ENCODE assay signal across 7 cellular contexts in genomic region chr7:64618785-64619456, GRCh38. TPM values are rescaled to one million over a fixed set of nuclear protein-coding genes. Genes with fewer than 3 reads are reported as not detected.
DNase-seq lines count a peak whose midpoint lies in the region; ATAC-seq, FAIRE-seq and TF ChIP-seq lines count a peak whose summit lies in the region.

No MANE protein-coding gene starts in this region.

- in situ Hi-C loops in Panc1 (cut with HindIII; ENCODE audit: low pct_unique_long_range_greater_than_20kb, low sequenced_read_pairs), result no loop called here

- no peaks in the 10 kb centered on the region for H3F3A ChIP-seq in smooth muscle cell (ENCODE audit: low read depth)

- RAD21 ChIA-PET in HCT116 (lab: Charles Lee; ENCODE audit: low non-redundant PET in 1 of 2, low total read pairs in 2 of 2, uncharacterized antibody in 2 of 2, unreplicated experiment in 2 of 2), result interaction anchor here in 1 of 2 experiments (0.6 kb wide), 1 partner anchor 11 kb away, joined by 3 read pairs; no protein-coding TSS in a partner anchor

- TF ChIP-seq CTCF in D721Med (IDR thresholded peaks at IDR 0.05; ENCODE audit: insufficient read depth, missing control alignments) (peak; percentile 51), HCT116 (IDR thresholded peaks at IDR 0.05 in 2 of 3, conservative IDR thresholded peaks at IDR 0.05 in 1 of 3; ENCODE audit: borderline replicate concordance in 1 of 3, insufficient read depth in 1 of 3, low read depth in 2 of 3, low read length in 2 of 3) (peak; percentile 10 to 79 (median 44); a peak in 3 of 6 replicates), Panc1 (IDR thresholded peaks at IDR 0.05) (peak; percentile 75), H1 (IDR thresholded peaks at IDR 0.05; ENCODE audit: control extremely low read depth in 1 of 3, insufficient read depth in 1 of 3, low read depth in 1 of 3, low read length in 3 of 3) (peak in 2 of 3 experiments; percentile 26 to 45; a peak in 2 of 4 replicates), smooth muscle cell (IDR thresholded peaks at IDR 0.05; ENCODE audit: borderline replicate concordance, insufficient read depth, poor library complexity, severe bottlenecking) (no peak)

- H3K9me2 ChIP-seq in HCT116 (ENCODE audit: insufficient read depth), result no peaks in the 10 kb centered on the region

- H2AK5ac ChIP-seq in H1 (ENCODE audit: low read depth, low read length), result no peak overlapping the region

- H2BK20ac ChIP-seq in H1 (ENCODE audit: low read length), result no peak overlapping the region

- no peak overlapping the region for H2BK15ac ChIP-seq in H1 (ENCODE audit: low read length)

- H2BK120ac ChIP-seq in H1 (replicated peaks; ENCODE audit: low read depth, low read length), result no peak overlapping the region

- no peak overlapping the region for H4K91ac ChIP-seq in H1 (replicated peaks; ENCODE audit: insufficient read length, low read length)

- FAIRE-seq in D721Med (lab: Jason Lieb, UNC) (no peak), H1 (lab: Jason Lieb, UNC) (peak; percentile 50)

- H3K9ac ChIP-seq in HCT116 (ENCODE audit: low read length) (no peak overlapping the region), H1 (replicated peaks in 1 of 4; ENCODE audit: extremely low read depth in 1 of 4, low read depth in 3 of 4, low read length in 3 of 4) (no peak overlapping the region), smooth muscle cell (ENCODE audit: low read depth) (no peak overlapping the region)

- no peaks in the 10 kb centered on the region for H3K79me2 ChIP-seq in HCT116 (ENCODE audit: insufficient read depth, low read length)
- no peaks in the 10 kb centered on the region for H3K79me2 ChIP-seq in H1 (ENCODE audit: control insufficient read depth in 1 of 2, insufficient read depth in 2 of 2, low read length in 2 of 2)
- H3K79me2 ChIP-seq in smooth muscle cell (ENCODE audit: low read depth), result no peaks in the 10 kb centered on the region

- TF ChIP-seq POLR2A in HCT116 (IDR thresholded peaks at IDR 0.05; ENCODE audit: borderline replicate concordance, extremely low read depth, insufficient read depth, insufficient read length) (no peak), H1 (IDR thresholded peaks at IDR 0.05; ENCODE audit: control extremely low read depth in 1 of 2, low read depth in 2 of 2, low read length in 2 of 2) (no peak)

- no peak overlapping the region for H4K8ac ChIP-seq in H1 (ENCODE audit: extremely low read depth, insufficient read depth, low read length)

- intact Hi-C loops in HCT116 (cut with micrococcal nuclease) (loop anchor here (5.0 kb wide), 1 partner anchor 437 kb away; no protein-coding TSS in a partner anchor), Panc1 (cut with micrococcal nuclease; ENCODE audit: unreplicated experiment) (loop anchor here (10.0 kb wide), 1 partner anchor 134 kb away; no protein-coding TSS in a partner anchor)

- H3K9me3 ChIP-seq in HCT116 (ENCODE audit: control insufficient read depth in 1 of 2, insufficient read depth in 1 of 2, low read depth in 1 of 2, low read length in 2 of 2) (no peaks in the 10 kb centered on the region; a peak in 1 of 4 replicates), Panc1 (ENCODE audit: control insufficient read depth, insufficient read depth, low read depth, low read length) (no peaks in the 10 kb centered on the region), H1 (ENCODE audit: insufficient read depth in 2 of 2, low read depth in 1 of 2, low read length in 1 of 2) (peaks cover 79 to 86% of the 10 kb centered on the region in 2 experiments), smooth muscle cell (replicated peaks; ENCODE audit: low read depth) (peaks cover 6% of the 10 kb centered on the region)

- H3K4me1 ChIP-seq in HCT116 (ENCODE audit: control insufficient read depth in 1 of 2, insufficient read depth in 2 of 2, low read length in 2 of 2) (no peaks in the 10 kb centered on the region), Panc1 (ENCODE audit: control insufficient read depth, insufficient read depth, low read length) (0 out of 2 replicates have a peak, but pooled peaks cover 3% of the 10 kb centered on the region), H1 (replicated peaks in 1 of 4; ENCODE audit: control insufficient read depth in 3 of 4, insufficient read depth in 4 of 4, low read length in 3 of 4) (no peaks in the 10 kb centered on the region), smooth muscle cell (ENCODE audit: low read depth) (no peaks in the 10 kb centered on the region)

- no peak overlapping the region for H3K14ac ChIP-seq in H1 (ENCODE audit: insufficient read length)

- H3K23me2 ChIP-seq in H1 (ENCODE audit: low read depth, low read length), result no peaks in the 10 kb centered on the region

- no peak for DNase-seq in D721Med (ENCODE audit: insufficient read length, low spot score)
- DNase-seq in HCT116 (ENCODE audit: low read depth, low spot score), result peak; percentile 59
- peak; percentile 65 for DNase-seq in Panc1 (ENCODE audit: low read depth, low spot score)
- DNase-seq in H1 (ENCODE audit: low read depth in 1 of 2, low spot score in 2 of 2), result peak in 1 of 2 experiments; percentile 39
- DNase-seq in myocyte (ENCODE audit: low read depth), result peak; percentile 72
- DNase-seq in smooth muscle cell (lab: John Stamatoyannopoulos, UW; ENCODE audit: unreplicated experiment), result no peak

- H2BK5ac ChIP-seq in H1 (ENCODE audit: low read depth, low read length), result no peak overlapping the region

- CTCF ChIA-PET in HCT116 (lab: Charles Lee), result interaction anchor here (1.0 kb wide), 1 partner anchor 11 kb away, joined by 5 read pairs; no protein-coding TSS in a partner anchor
- CTCF ChIA-PET in Panc1 (lab: Charles Lee), result interaction anchor here (0.6 kb wide), 2 partner anchors 23 to 130 kb away, joined by 4 to 11 read pairs; no protein-coding TSS in a partner anchor
- CTCF ChIA-PET in H1 (lab: Charles Lee; ENCODE audit: partially characterized antibody), result interaction anchor here (0.9 kb wide), 1 partner anchor 1574 kb away, joined by 3 read pairs; no protein-coding TSS in a partner anchor

- H4K20me1 ChIP-seq in HCT116 (ENCODE audit: insufficient read depth) (no peaks in the 10 kb centered on the region), H1 (replicated peaks in 1 of 2; ENCODE audit: control insufficient read depth in 1 of 2, insufficient read depth in 2 of 2, low read length in 2 of 2) (no peaks in the 10 kb centered on the region), smooth muscle cell (ENCODE audit: low read depth) (no peaks in the 10 kb centered on the region)

- BruUV-seq in HCT116 (replicated peaks; lab: Mats Ljungman, UMichigan), result no TSS peak
- no TSS peak for BruUV-seq in Panc1 (replicated peaks; lab: Mats Ljungman, UMichigan)

- H3K4me2 ChIP-seq in HCT116 (ENCODE audit: low read length) (no peak overlapping the region), H1 (ENCODE audit: insufficient read depth in 1 of 2, low read depth in 2 of 2, low read length in 2 of 2) (no peak overlapping the region), smooth muscle cell (no peak overlapping the region)

- H3K4ac ChIP-seq in H1 (replicated peaks; ENCODE audit: insufficient read length, low read depth, low read length), result no peak overlapping the region

- H3K18ac ChIP-seq in H1 (ENCODE audit: extremely low read depth, low read length), result no peak overlapping the region

- no peak for TF ChIP-seq EP300 in H1 (IDR thresholded peaks at IDR 0.05; ENCODE audit: borderline replicate concordance in 1 of 2, low read depth in 2 of 2, low read length in 2 of 2)

- H3K27ac ChIP-seq in HCT116 (ENCODE audit: low read depth, low read length), result no peak overlapping the region
- no peak overlapping the region for H3K27ac ChIP-seq in Panc1 (ENCODE audit: low read length)
- H3K27ac ChIP-seq in H1 (ENCODE audit: low read depth, low read length), result no peak overlapping the region
- no peak overlapping the region for H3K27ac ChIP-seq in smooth muscle cell (ENCODE audit: low read depth)

- no peaks in the 10 kb centered on the region for H3K36me3 ChIP-seq in HCT116 (ENCODE audit: control insufficient read depth in 1 of 2, insufficient read depth in 2 of 2, low read length in 2 of 2)
- no peaks in the 10 kb centered on the region for H3K36me3 ChIP-seq in Panc1 (ENCODE audit: control insufficient read depth, insufficient read depth, low read length)
- no peaks in the 10 kb centered on the region for H3K36me3 ChIP-seq in H1 (ENCODE audit: control insufficient read depth in 2 of 4, insufficient read depth in 4 of 4, low read length in 3 of 4)
- no peaks in the 10 kb centered on the region for H3K36me3 ChIP-seq in smooth muscle cell (ENCODE audit: low read depth)

- no peak overlapping the region for H3K23ac ChIP-seq in H1 (ENCODE audit: insufficient read length)

- WGBS in H1 (ENCODE audit: extremely low coverage in 1 of 2, insufficient coverage in 1 of 2, insufficient read length in 1 of 2, insufficient replicate concordance in 2 of 2, low coverage in 1 of 2, low lambda C conversion rate in 2 of 2, missing lambda C conversion rate in 1 of 2), 2 experiments, result 56% methylated on average over 6 of the region's 6 CpGs; no CpG with 5 or more reads in 1 of the 2 experiments
- 36% methylated on average over 6 of the region's 6 CpGs for WGBS in smooth muscle cell (ENCODE audit: low lambda C conversion rate)

- H3K27me3 ChIP-seq in HCT116 (ENCODE audit: insufficient read depth, low read length) (no peaks in the 10 kb centered on the region), Panc1 (ENCODE audit: control insufficient read depth, insufficient read depth, low read length) (no peaks in the 10 kb centered on the region), H1 (replicated peaks in 1 of 4; ENCODE audit: control insufficient read depth in 3 of 4, extremely low read depth in 1 of 4, insufficient read depth in 3 of 4, low read length in 3 of 4) (no peaks in the 10 kb centered on the region), smooth muscle cell (ENCODE audit: low read depth) (no peaks in the 10 kb centered on the region)

- H2AFZ ChIP-seq in HCT116 (ENCODE audit: low read depth, low read length, poor library complexity, severe bottlenecking) (no peak overlapping the region), H1 (ENCODE audit: low read length) (no peak overlapping the region), smooth muscle cell (ENCODE audit: low read depth) (no peak overlapping the region)

- POLR2A ChIA-PET in HCT116 (lab: Charles Lee) (no interaction called here), Panc1 (lab: Charles Lee) (no interaction called here), H1 (lab: Charles Lee; ENCODE audit: partially characterized antibody) (interaction anchor here (1.0 kb wide), 1 partner anchor 18 kb away, joined by 3 read pairs; no protein-coding TSS in a partner anchor)

- ATAC-seq in HCT116, result peak; percentile 78
- ATAC-seq in Panc1, result peak; percentile 91
- no peak for ATAC-seq in HG03025 (IDR thresholded peaks at IDR 0.05; ENCODE audit: low FRiP score, unreplicated experiment)

- no peak overlapping the region for H2BK12ac ChIP-seq in H1 (ENCODE audit: low read depth, low read length)

- H3K79me1 ChIP-seq in H1 (ENCODE audit: low read depth, low read length), result no peaks in the 10 kb centered on the region; the same call in 1 of the 2 replicates

- TF ChIP-seq RAD21 in HCT116 (IDR thresholded peaks at IDR 0.05; ENCODE audit: low read depth) (peak; percentile 72), H1 (IDR thresholded peaks at IDR 0.05 in 1 of 2, conservative IDR thresholded peaks at IDR 0.05 in 1 of 2; ENCODE audit: low read depth in 2 of 2, low read length in 2 of 2) (peak; percentile 78 to 79)

- no peak overlapping the region for H4K5ac ChIP-seq in H1 (ENCODE audit: insufficient read length, low read depth, low read length)

- H3K4me3 ChIP-seq in HCT116 (replicated peaks in 1 of 2; ENCODE audit: low read depth in 1 of 2, low read length in 2 of 2) (no peak overlapping the region), Panc1 (ENCODE audit: low read depth in 2 of 2, low read length in 2 of 2) (0 out of 4 replicates have a peak overlapping the region, but pooled peaks of 1 of the 2 experiments have one; percentile 7), H1 (ENCODE audit: extremely low read depth in 1 of 4, insufficient read depth in 2 of 4, low read depth in 3 of 4, low read length in 4 of 4) (no peak overlapping the region), smooth muscle cell (no peak overlapping the region)

- H3K56ac ChIP-seq in H1 (replicated peaks; ENCODE audit: insufficient read length, low read depth, low read length), result no peak overlapping the region

RNA-seq across cellular contexts. Expression of gene ZNF107, which starts 47.0 kb away (rescaled TPM):
- total RNA-seq in HCT116 (2021; ENCODE audit: unreplicated experiment), result 6.2 TPM
- polyA plus RNA-seq in HCT116 (2012), result 1.3 and 1.7 TPM in 2 replicates
- 11.1 TPM for total RNA-seq in Panc1 (2021; ENCODE audit: unreplicated experiment)
- 3.5 TPM for polyA plus RNA-seq in Panc1 (2012; ENCODE audit: insufficient read length)
- total RNA-seq in H1 (2021; fragmentation: NEBNext Ultra II Directional; extraction: Animal tissue kit (Norgen Biotek cat#: 25700)), result 27.5 and 31.0 TPM in 2 replicates
- 3.4 and 3.5 TPM in 2 replicates for polyA plus RNA-seq in H1 (2011; rRNA removed)
- 4.7 TPM for polyA plus RNA-seq in H1 (2011; cell fraction: cytosol; rRNA removed)
- 25.5 TPM for polyA plus RNA-seq in H1 (2011; cell fraction: nucleus; rRNA removed)
- polyA plus RNA-seq in H1 (2012, experiment 1 of 2), result 3.4 to 9.8 TPM (median 5.2 TPM) in 4 replicates
- 0.26 TPM for polyA plus RNA-seq in H1 (2012, experiment 2 of 2)
- 27.5 TPM for polyA plus RNA-seq in H1 (2013, experiment 1 of 2)
- polyA plus RNA-seq in H1 (2013, experiment 2 of 2), result 23.6 TPM
- 24.9 and 33.7 TPM in 2 replicates for polyA minus RNA-seq in H1 (2011; rRNA and poly(A)+ RNA removed)
- 12.2 TPM for polyA minus RNA-seq in H1 (2011; cell fraction: cytosol; rRNA and poly(A)+ RNA removed)
- 79.0 TPM for polyA minus RNA-seq in H1 (2011; cell fraction: nucleus; rRNA and poly(A)+ RNA removed)
- total RNA-seq in myocyte, result 6.6 and 7.4 TPM in 2 replicates
- polyA plus RNA-seq in myocyte (2012), result 1.1 TPM
- 2.3 and 3.8 TPM in 2 replicates for total RNA-seq in smooth muscle cell
- 0.62 and 0.78 TPM in 2 replicates for polyA plus RNA-seq in smooth muscle cell

RNA-seq across cellular contexts. Expression of gene ZNF680, which starts 56.0 kb away (rescaled TPM):
- total RNA-seq in HCT116 (2021; ENCODE audit: unreplicated experiment), result 11.2 TPM
- 1.2 and 2.9 TPM in 2 replicates for polyA plus RNA-seq in HCT116 (2012)
- 21.3 TPM for total RNA-seq in Panc1 (2021; ENCODE audit: unreplicated experiment)
- polyA plus RNA-seq in Panc1 (2012; ENCODE audit: insufficient read length), result 5.2 TPM
- 15.3 and 16.9 TPM in 2 replicates for total RNA-seq in H1 (2021; fragmentation: NEBNext Ultra II Directional; extraction: Animal tissue kit (Norgen Biotek cat#: 25700))
- not detected in 2 replicates for polyA plus RNA-seq in H1 (2011; rRNA removed)
- not detected for polyA plus RNA-seq in H1 (2011; cell fraction: cytosol; rRNA removed)
- polyA plus RNA-seq in H1 (2011; cell fraction: nucleus; rRNA removed), result not detected
- not detected in 4 replicates for polyA plus RNA-seq in H1 (2012, experiment 1 of 2)
- not detected for polyA plus RNA-seq in H1 (2012, experiment 2 of 2)
- polyA plus RNA-seq in H1 (2013, experiment 1 of 2), result 7.8 TPM
- 6.4 TPM for polyA plus RNA-seq in H1 (2013, experiment 2 of 2)
- not detected in 2 replicates for polyA minus RNA-seq in H1 (2011; rRNA and poly(A)+ RNA removed)
- not detected for polyA minus RNA-seq in H1 (2011; cell fraction: cytosol; rRNA and poly(A)+ RNA removed)
- polyA minus RNA-seq in H1 (2011; cell fraction: nucleus; rRNA and poly(A)+ RNA removed), result not detected
- 40.6 and 44.6 TPM in 2 replicates for total RNA-seq in myocyte
- polyA plus RNA-seq in myocyte (2012), result 10.8 TPM
- not detected in 2 replicates for total RNA-seq in smooth muscle cell
- not detected in 2 replicates for polyA plus RNA-seq in smooth muscle cell

Comparison
In these comparisons a context has a peak if more than half of its experiments do, and no peak if none do; other contexts are left out.
1. DNase-seq: peak in HCT116 (single experiment), Panc1 (single experiment) and myocyte (single experiment); none in D721Med (single experiment) and smooth muscle cell (single experiment).
2. RNA of gene ZNF680, which starts 56.0 kb away (total RNA-seq): 40.6 to 44.6 TPM in myocyte, 21.3 TPM in Panc1 (single experiment), 15.3 to 16.9 TPM in H1 and 11.2 TPM in HCT116 (single experiment); not detected in smooth muscle cell; every median in the first group is over 10 times any median in the second.